ENCODE assay signal across 20 cellular contexts in genomic region chrX:109959356-109959871, GRCh38. TPM values are rescaled to one million over a fixed set of nuclear protein-coding genes. Genes with fewer than 3 reads are reported as not detected.
DNase-seq lines count a peak whose midpoint lies in the region; ATAC-seq and TF ChIP-seq lines count a peak whose summit lies in the region.
"Had no signal": no experiment of that assay in that cellular context is flagged by ENCODE, and none has a peak within 500 bp of the region (broad histone marks: within the 10 kb centered on the region; RNA-seq: fewer than 3 reads in every experiment).

No MANE protein-coding gene starts in this region.

- H3K9ac ChIP-seq in Loucy (ENCODE audit: low read depth, low read length, poor library complexity, severe bottlenecking) (peak overlapping the region; percentile 63), mesendoderm (ENCODE audit: low read length) (no peak overlapping the region)

- H2BK5ac ChIP-seq in mesendoderm (ENCODE audit: low read length): no peak overlapping the region

- H3F3A ChIP-seq in Loucy (ENCODE audit: low read depth): no peaks in the 10 kb centered on the region; the same call in 1 of the 2 replicates

- H3K79me2 ChIP-seq in Loucy (ENCODE audit: insufficient read depth, low read length) (no peaks in the 10 kb centered on the region), mesendoderm (ENCODE audit: control insufficient read depth, insufficient read depth, low read length) (no peaks in the 10 kb centered on the region)

- no peaks in the 10 kb centered on the region for H3K27me3 ChIP-seq in Loucy (ENCODE audit: insufficient read depth, low read length, poor library complexity, severe bottlenecking)
- no peaks in the 10 kb centered on the region for H3K27me3 ChIP-seq in mesendoderm (ENCODE audit: insufficient read depth, low read length, poor library complexity)
- H3K27me3 ChIP-seq in lower lobe of right lung (ENCODE audit: low read depth): no peaks in the 10 kb centered on the region
- H3K27me3 ChIP-seq: brain microvascular endothelial cell, gastrocnemius medialis, right atrium auricular region had no signal

- no peak overlapping the region for H2BK120ac ChIP-seq in mesendoderm (ENCODE audit: low read depth, low read length)

- H3K4me3 ChIP-seq in Loucy (ENCODE audit: low read length, poor library complexity, severe bottlenecking) (peak overlapping the region; percentile 32), fibroblast of mammary gland (ENCODE audit: control insufficient read depth, low read depth, low read length) (no peak overlapping the region), mesendoderm (ENCODE audit: low read length) (no peak overlapping the region), lower lobe of right lung (no peak overlapping the region)
- H3K4me3 ChIP-seq: gastrocnemius medialis, right atrium auricular region had no signal

- H3K36me3 ChIP-seq in Loucy (ENCODE audit: insufficient read depth, low read length) (no peaks in the 10 kb centered on the region), mesendoderm (ENCODE audit: control insufficient read depth, insufficient read depth, low read length) (no peaks in the 10 kb centered on the region), lower lobe of right lung (no peaks in the 10 kb centered on the region)
- H3K36me3 ChIP-seq: brain microvascular endothelial cell, gastrocnemius medialis, right atrium auricular region had no signal

- no peak overlapping the region for H2AFZ ChIP-seq in Loucy (ENCODE audit: low read length)

- H3K4me1 ChIP-seq in Loucy (ENCODE audit: insufficient read depth, low read length, poor library complexity, severe bottlenecking): peaks cover 51% of the 10 kb centered on the region
- H3K4me1 ChIP-seq in mesendoderm (ENCODE audit: control insufficient read depth, low read depth, low read length): no peaks in the 10 kb centered on the region
- H3K4me1 ChIP-seq in lower lobe of right lung: no peaks in the 10 kb centered on the region
- H3K4me1 ChIP-seq: gastrocnemius medialis, right atrium auricular region had no signal

- H3K27ac ChIP-seq in mesendoderm (ENCODE audit: low read depth, low read length) (no peak overlapping the region), lower lobe of right lung (no peak overlapping the region)
- H3K27ac ChIP-seq: brain microvascular endothelial cell, gastrocnemius medialis, right atrium auricular region had no signal

- TF ChIP-seq CTCF in Loucy (conservative IDR thresholded peaks at IDR 0.05; ENCODE audit: low read length) (no peak), fibroblast of mammary gland (conservative IDR thresholded peaks at IDR 0.05; ENCODE audit: control insufficient read depth, insufficient read depth, low read depth, low read length) (no peak), lower lobe of right lung (IDR thresholded peaks at IDR 0.05) (no peak)

- H3K9me3 ChIP-seq in Loucy (ENCODE audit: insufficient read depth, low read depth, low read length) (no peaks in the 10 kb centered on the region), lower lobe of right lung (no peaks in the 10 kb centered on the region)
- H3K9me3 ChIP-seq: gastrocnemius medialis, right atrium auricular region had no signal

- no peak overlapping the region for H2BK15ac ChIP-seq in mesendoderm (replicated peaks; ENCODE audit: low read depth)

- intact Hi-C loops in lower lobe of right lung (cut with DNase I): no loop called here

- H4K8ac ChIP-seq in mesendoderm (ENCODE audit: low read depth, low read length): no peak overlapping the region

- no peaks in the 10 kb centered on the region for H4K20me1 ChIP-seq in Loucy (ENCODE audit: insufficient read depth, low read length, poor library complexity, severe bottlenecking)

- H3K18ac ChIP-seq in mesendoderm (ENCODE audit: low read length): no peak overlapping the region

- H3K4me2 ChIP-seq in Loucy (ENCODE audit: low read depth, low read length, poor library complexity, severe bottlenecking): peak overlapping the region; percentile 64
- no peak overlapping the region for H3K4me2 ChIP-seq in mesendoderm (ENCODE audit: low read length)

- no peak overlapping the region for H2AK5ac ChIP-seq in mesendoderm (ENCODE audit: low read length)

- no peak for ATAC-seq in GM21825 (IDR thresholded peaks at IDR 0.05; ENCODE audit: unreplicated experiment)
- no peak for ATAC-seq in lower lobe of right lung
- ATAC-seq: activated naive CD8-positive, alpha-beta T cell treated with anti-CD3 and anti-CD28 coated beads, Interleukin-2, amount 50 U/mL, for 24 hours; T-cell had no signal

- no peaks in the 10 kb centered on the region for H3K79me1 ChIP-seq in mesendoderm (ENCODE audit: low read length)

- no peaks in the 10 kb centered on the region for H3K9me2 ChIP-seq in Loucy (replicated peaks; ENCODE audit: low read depth, low read length)

- H3K56ac ChIP-seq in mesendoderm (ENCODE audit: low read length): no peak overlapping the region

- H3K4ac ChIP-seq in mesendoderm (ENCODE audit: low read depth, low read length): no peak overlapping the region

- DNase-seq in GDM1 (lab: John Stamatoyannopoulos, UW): peak; percentile 34
- DNase-seq in SKM-1 (lab: John Stamatoyannopoulos, UW; ENCODE audit: unreplicated experiment): peak; percentile 1
- DNase-seq in fibroblast of mammary gland (ENCODE audit: low read depth): peak; percentile 25
- DNase-seq in kidney glomerular epithelial cell (lab: John Stamatoyannopoulos, UW): no peak
- no peak for DNase-seq in mesendoderm
- DNase-seq in lower lobe of right lung: no peak
- DNase-seq: activated B cell treated with CpG ODN at 0.5 μM for 24 hours; activated CD8-positive, alpha-beta memory T cell treated with anti-CD3 and anti-CD28 coated beads for 24 hours; activated naive CD8-positive, alpha-beta T cell treated with anti-CD3 and anti-CD28 coated beads, Interleukin-2, amount 50 U/mL, for 24 hours; brain microvascular endothelial cell; CD4-positive, CD25-positive, alpha-beta regulatory T cell; DMS79 treated with DMSO at 0.1 percent for 48 hours; gastrocnemius medialis; NCI-H1105 treated with DMSO at 0.1 percent for 48 hours; stimulated activated CD4-positive, alpha-beta T cell treated with anti-CD3 and anti-CD28 coated beads, Interleukin-15, amount 100 ng/mL, for 24 hours; stimulated activated naive CD4-positive, alpha-beta T cell treated with Interleukin-2 at 50 U/mL for 16 hours had no signal

- no peak overlapping the region for H4K5ac ChIP-seq in mesendoderm (ENCODE audit: low read length)

- no peak overlapping the region for H3K23ac ChIP-seq in mesendoderm (ENCODE audit: low read length)

RNA-seq across cellular contexts. Expression of gene TMEM164, which starts 43.5 kb away (rescaled TPM):
- 8.2 TPM for polyA plus RNA-seq in mesendoderm (2013, experiment 1 of 2)
- polyA plus RNA-seq in mesendoderm (2013, experiment 2 of 2): 7.6 TPM
- 66.4 TPM for total RNA-seq in lower lobe of right lung

Comparison
In these comparisons a context has a peak if more than half of its experiments do, and no peak if none do; other contexts are left out.
1. DNase-seq: peak in GDM1 (single experiment), SKM-1 (single experiment) and fibroblast of mammary gland (single experiment); none in kidney glomerular epithelial cell (single experiment), mesendoderm (single experiment) and lower lobe of right lung (single experiment).